Comparison of ENCODE assay signal across 8 cellular contexts in the genomic region with DNA sequence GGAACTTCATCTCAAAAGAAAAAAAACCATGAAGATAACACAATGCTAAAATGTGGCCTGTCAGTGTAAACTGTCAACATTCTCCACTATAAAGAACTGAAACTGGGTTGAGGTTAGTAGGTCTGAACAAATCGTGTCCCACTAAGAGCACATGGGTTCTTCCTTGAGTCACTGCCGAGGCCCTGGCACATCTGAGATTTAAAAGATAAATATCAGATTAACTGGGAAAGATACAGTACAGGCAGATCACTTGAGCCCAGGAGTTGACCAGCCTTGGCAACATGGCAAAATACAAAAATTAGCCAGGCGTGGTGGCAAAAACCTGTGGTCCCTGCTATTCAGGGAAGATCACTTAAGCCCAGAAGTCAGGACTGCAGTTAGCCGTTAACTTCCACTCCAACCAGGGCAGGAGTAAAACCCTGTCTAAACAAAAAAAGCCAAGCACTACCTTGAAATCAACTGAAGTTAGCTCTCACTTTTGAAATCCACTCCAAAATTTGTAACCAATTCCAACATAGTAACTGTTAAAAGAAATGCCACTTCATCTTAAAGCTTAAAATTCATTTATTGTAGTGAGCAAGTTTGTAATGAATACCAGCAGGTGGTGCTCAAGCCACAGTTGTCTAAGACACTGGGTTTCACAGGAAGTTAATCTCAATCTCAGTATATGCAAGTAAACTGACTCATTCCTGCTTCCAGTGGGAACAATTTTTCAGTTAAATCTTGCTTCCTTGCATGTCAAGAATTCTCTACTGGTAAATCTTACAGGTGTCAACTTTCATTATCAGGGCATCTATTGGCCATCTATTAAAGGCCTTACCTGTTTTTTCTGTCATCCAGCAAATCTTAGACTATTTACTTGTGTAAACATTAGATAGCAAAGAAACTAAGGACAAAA. TPM values are rescaled to one million over a fixed set of nuclear protein-coding genes. Genes with fewer than 3 reads are reported as not detected.
DNase-seq lines count a peak whose midpoint lies in the region; ATAC-seq and TF ChIP-seq lines count a peak whose summit lies in the region.

No MANE protein-coding gene starts in this region.

- no peaks in the 10 kb centered on the region for H3K4me1 ChIP-seq in mammary epithelial cell (ENCODE audit: insufficient read depth, low read length)

- CTCF ChIA-PET in mammary epithelial cell (lab: Charles Lee; ENCODE audit: low non-redundant PET), result no interaction called here

- peak; percentile 57 for ATAC-seq in GM21723 (IDR thresholded peaks at IDR 0.05; ENCODE audit: unreplicated experiment)

- no peak overlapping the region for H3K4me2 ChIP-seq in mammary epithelial cell (ENCODE audit: insufficient read depth, low read depth, low read length)

- WGBS in mammary epithelial cell (ENCODE audit: low coverage, missing lambda C conversion rate), result 29% methylated on average over 4 of the region's 4 CpGs

- intact Hi-C loops in mammary epithelial cell (cut with micrococcal nuclease), result loop anchor here (1.0 kb wide), 1 partner anchor 95 kb away; no protein-coding TSS in a partner anchor

- H3K27me3 ChIP-seq in mammary epithelial cell (ENCODE audit: insufficient read depth, low read length) (no peaks in the 10 kb centered on the region), kidney epithelial cell (ENCODE audit: control insufficient read depth, insufficient read depth, low read length) (no peaks in the 10 kb centered on the region)

- H3K9ac ChIP-seq in mammary epithelial cell (ENCODE audit: insufficient read depth, low read length), result no peak overlapping the region

- peak overlapping the region; percentile 26 for H3K27ac ChIP-seq in mammary epithelial cell (ENCODE audit: insufficient read depth, low read depth, low read length)

- no TSS peak for BruUV-seq in mammary epithelial cell (replicated peaks; lab: Mats Ljungman, UMichigan)

- DNase-seq in NCI-H748 (lab: John Stamatoyannopoulos, UW; ENCODE audit: unreplicated experiment) (peak; percentile 52), NCI-H748 treated with DMSO at 0.1 percent for 48 hours (lab: John Stamatoyannopoulos, UW) (no peak), KG1 (lab: John Stamatoyannopoulos, UW) (peak; percentile 34), SW 1271 (lab: John Stamatoyannopoulos, UW) (peak; percentile 61 to 80), mammary epithelial cell (peak; percentile 59), kidney epithelial cell (ENCODE audit: low read depth) (no peak)
- peak; percentile 41 for DNase-seq in stimulated activated CD8-positive, alpha-beta memory T cell treated with anti-CD3 and anti-CD28 coated beads, Interleukin-12 subunit alpha, Interleukin-12 subunit beta, amount 100 ng/mL, for 1 hour (ENCODE audit: low read depth)

- TF ChIP-seq CTCF in mammary epithelial cell (conservative IDR thresholded peaks at IDR 0.05 in 1 of 2, IDR thresholded peaks at IDR 0.05 in 1 of 2; ENCODE audit: extremely low read depth in 1 of 2, insufficient read depth in 1 of 2, low read depth in 1 of 2, low read length in 2 of 2), result peak; percentile 46 to 58
- TF ChIP-seq CTCF in kidney epithelial cell (IDR thresholded peaks at IDR 0.05; ENCODE audit: insufficient read depth, low read length, poor library complexity, severe bottlenecking), result peak; percentile 51

- in situ Hi-C loops in mammary epithelial cell (cut with MboI; ENCODE audit: low sequenced_read_pairs in 2 of 2), result loop anchor here in 1 of 2 donors (25.0 kb wide), 1 partner anchor 97 kb away; no protein-coding TSS in a partner anchor

- dilution Hi-C loops in mammary epithelial cell (cut with HindIII; ENCODE audit: low sequenced_read_pairs), result loop anchor here (5.0 to 10.0 kb wide), 3 partner anchors 38 to 139 kb away; partner anchors contain the start of gene SLC17A5

- H3K9me3 ChIP-seq in mammary epithelial cell (replicated peaks; ENCODE audit: insufficient read depth, low read length), result no peaks in the 10 kb centered on the region

- peaks cover 39% of the 10 kb centered on the region for H3K79me2 ChIP-seq in mammary epithelial cell (ENCODE audit: insufficient read depth, low read length)

- H3K4me3 ChIP-seq in mammary epithelial cell (replicated peaks in 1 of 3; ENCODE audit: insufficient read depth in 1 of 3, low read depth in 2 of 3, low read length in 3 of 3) (no peak overlapping the region), kidney epithelial cell (ENCODE audit: low read depth, low read length) (no peak overlapping the region)

- peaks cover 35% of the 10 kb centered on the region for H3K36me3 ChIP-seq in mammary epithelial cell (ENCODE audit: insufficient read depth, low read length)
- H3K36me3 ChIP-seq in kidney epithelial cell (ENCODE audit: control insufficient read depth, insufficient read depth, low read length), result peaks cover 7% of the 10 kb centered on the region

- peaks cover 19% of the 10 kb centered on the region for H4K20me1 ChIP-seq in mammary epithelial cell (ENCODE audit: insufficient read depth, low read length)

- H2AFZ ChIP-seq in mammary epithelial cell (ENCODE audit: low read depth, low read length), result no peak overlapping the region

RNA-seq across cellular contexts. Expression of gene EEF1A1, which starts 5.4 kb away (rescaled TPM):
- total RNA-seq in mammary epithelial cell, result over 10,000 TPM in 1 of 2 donors, 1,000 to 10,000 TPM in 1; 7,332 to 17,769 TPM
- 9,911 TPM for polyA plus RNA-seq in mammary epithelial cell
- 7,532 TPM for polyA minus RNA-seq in mammary epithelial cell
- 16,505 and 18,187 TPM in 2 replicates for total RNA-seq in kidney epithelial cell

RNA-seq across cellular contexts. Expression of gene MTO1, which starts 53.9 kb away (rescaled TPM):
- 10 to 100 TPM; 30.9 to 41.8 TPM for total RNA-seq in mammary epithelial cell
- 24.7 TPM for polyA plus RNA-seq in mammary epithelial cell
- polyA minus RNA-seq in mammary epithelial cell, result 29.0 TPM
- 27.5 and 34.9 TPM in 2 replicates for total RNA-seq in kidney epithelial cell

Comparison
In these comparisons a context has a peak if more than half of its experiments do, and no peak if none do; other contexts are left out.
1. DNase-seq: peak in NCI-H748 (single experiment), KG1 (single experiment), SW 1271 (2 of 2), mammary epithelial cell (single experiment) and stimulated activated CD8-positive, alpha-beta memory T cell treated with anti-CD3 and anti-CD28 coated beads, Interleukin-12 subunit alpha, Interleukin-12 subunit beta, amount 100 ng/mL, for 1 hour (single experiment); none in NCI-H748 treated with DMSO at 0.1 percent for 48 hours (single experiment) and kidney epithelial cell (single experiment).